Comparison of ENCODE assay signal across 28 cellular contexts in the genomic region with DNA sequence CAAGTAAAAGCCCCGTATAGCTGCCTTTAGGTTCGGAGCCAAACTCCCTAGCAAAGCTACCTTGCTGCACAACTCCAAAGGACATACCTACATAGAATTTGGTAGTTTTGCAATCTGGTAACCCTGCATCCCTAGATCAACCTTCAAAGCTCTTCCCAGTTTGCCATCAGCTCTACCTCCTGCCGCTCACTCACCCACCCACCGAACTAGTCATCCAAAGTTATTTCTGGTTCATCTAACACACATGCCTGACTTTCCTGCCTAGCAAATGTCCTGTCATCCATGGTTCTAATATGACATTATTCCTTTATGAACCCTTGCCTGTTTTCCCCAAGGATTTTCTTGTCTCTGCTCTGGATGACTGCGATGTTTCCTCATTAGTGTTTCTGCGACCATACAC. TPM values are rescaled to one million over a fixed set of nuclear protein-coding genes. Genes with fewer than 3 reads are reported as not detected.
DNase-seq lines count a peak whose midpoint lies in the region; ATAC-seq and TF ChIP-seq lines count a peak whose summit lies in the region.
"Had no signal": no experiment of that assay in that cellular context is flagged by ENCODE, and none has a peak within 500 bp of the region (broad histone marks: within the 10 kb centered on the region; RNA-seq: fewer than 3 reads in every experiment).

No MANE protein-coding gene starts in this region.

- intact Hi-C loops in cardiac septum (cut with DNase I) (no loop called here), heart left ventricle (cut with DNase I) (no loop called here)

- ATAC-seq in heart left ventricle (no peak), memory B cell (ENCODE audit: low read depth) (no peak), HG03378 (IDR thresholded peaks at IDR 0.05; ENCODE audit: unreplicated experiment) (no peak)
- no peak for ATAC-seq in activated T-helper 17 cell treated with anti-CD3 and anti-CD28 coated beads, Interleukin-2, amount 50 U/mL, for 72 hours (replicated peaks)
- ATAC-seq in stimulated activated effector memory CD8-positive, alpha-beta T cell treated with anti-CD3 and anti-CD28 coated beads, Interleukin-12 subunit alpha, Interleukin-12 subunit beta, amount 100 ng/mL, for 72 hours: no peak

- H3K9ac ChIP-seq in neural progenitor cell: no peak overlapping the region
- H3K9ac ChIP-seq: SK-N-SH had no signal

- H3K9me3 ChIP-seq in heart left ventricle (no peaks in the 10 kb centered on the region), neural progenitor cell (ENCODE audit: low read depth) (no peaks in the 10 kb centered on the region)
- H3K9me3 ChIP-seq: esophagus muscularis mucosa, SK-N-SH, thoracic aorta, vagina had no signal

- no peak for TF ChIP-seq POLR2A in heart left ventricle (IDR thresholded peaks at IDR 0.05)

- peaks cover 17% of the 10 kb centered on the region for H3K36me3 Mint-ChIP-seq in activated T-helper 17 cell treated with anti-CD3 and anti-CD28 coated beads, Interleukin-2, amount 50 U/mL, for 72 hours (ENCODE audit: low read depth)
- H3K36me3 Mint-ChIP-seq in memory B cell (peaks cover 8% of the 10 kb centered on the region), neural progenitor cell (peaks cover 11% of the 10 kb centered on the region)
- peaks cover 13% of the 10 kb centered on the region for H3K36me3 Mint-ChIP-seq in stimulated activated effector memory CD8-positive, alpha-beta T cell treated with anti-CD3 and anti-CD28 coated beads, Interleukin-12 subunit alpha, Interleukin-12 subunit beta, amount 100 ng/mL, for 72 hours

- no peak overlapping the region for H3K4me3 Mint-ChIP-seq in activated T-helper 17 cell treated with anti-CD3 and anti-CD28 coated beads, Interleukin-2, amount 50 U/mL, for 72 hours
- H3K4me3 Mint-ChIP-seq in memory B cell (no peak overlapping the region), neural progenitor cell (no peak overlapping the region)
- no peak overlapping the region for H3K4me3 Mint-ChIP-seq in stimulated activated effector memory CD8-positive, alpha-beta T cell treated with anti-CD3 and anti-CD28 coated beads, Interleukin-12 subunit alpha, Interleukin-12 subunit beta, amount 100 ng/mL, for 72 hours
- H3K4me3 Mint-ChIP-seq: brain, CD14-positive monocyte, IgD-negative memory B cell had no signal

- H3K4me3 ChIP-seq in heart left ventricle: no peak overlapping the region
- H3K4me3 ChIP-seq in neural progenitor cell: no peak overlapping the region
- H3K4me3 ChIP-seq: esophagus muscularis mucosa, thoracic aorta, vagina had no signal

- peaks cover 51% of the 10 kb centered on the region for H3K4me1 Mint-ChIP-seq in activated T-helper 17 cell treated with anti-CD3 and anti-CD28 coated beads, Interleukin-2, amount 50 U/mL, for 72 hours
- H3K4me1 Mint-ChIP-seq in memory B cell (peaks cover 44% of the 10 kb centered on the region), neural progenitor cell (peaks cover 12% of the 10 kb centered on the region)
- H3K4me1 Mint-ChIP-seq in stimulated activated effector memory CD8-positive, alpha-beta T cell treated with anti-CD3 and anti-CD28 coated beads, Interleukin-12 subunit alpha, Interleukin-12 subunit beta, amount 100 ng/mL, for 72 hours: peaks cover 64% of the 10 kb centered on the region

- no peaks in the 10 kb centered on the region for H3K27me3 Mint-ChIP-seq in activated T-helper 17 cell treated with anti-CD3 and anti-CD28 coated beads, Interleukin-2, amount 50 U/mL, for 72 hours
- no peaks in the 10 kb centered on the region for H3K27me3 Mint-ChIP-seq in memory B cell
- no peaks in the 10 kb centered on the region for H3K27me3 Mint-ChIP-seq in neural progenitor cell (ENCODE audit: insufficient read depth, low read depth)
- H3K27me3 Mint-ChIP-seq: brain, IgD-negative memory B cell had no signal

- no peak overlapping the region for H2AFZ ChIP-seq in neural progenitor cell (replicated peaks)

- TF ChIP-seq CTCF in heart left ventricle (IDR thresholded peaks at IDR 0.05) (no peak), neural progenitor cell (IDR thresholded peaks at IDR 0.05) (no peak)

- H3K36me3 ChIP-seq in heart left ventricle (peaks cover 0 to 5% (median 0%) of the 10 kb centered on the region in 9 donors), neural progenitor cell (no peaks in the 10 kb centered on the region)
- H3K36me3 ChIP-seq: vagina had no signal

- H3K27ac ChIP-seq in heart left ventricle (no peak overlapping the region), neural progenitor cell (no peak overlapping the region)
- H3K27ac ChIP-seq: esophagus muscularis mucosa, RWPE1, thoracic aorta, vagina had no signal

- peak; percentile 17 for DNase-seq in cardiac septum (ENCODE audit: low spot score)
- no peak for DNase-seq in heart left ventricle
- no peak for DNase-seq in memory B cell (ENCODE audit: low spot score in 2 of 2)
- DNase-seq in stimulated activated effector memory CD8-positive, alpha-beta T cell treated with anti-CD3 and anti-CD28 coated beads, Interleukin-12 subunit alpha, Interleukin-12 subunit beta, amount 100 ng/mL, for 72 hours (ENCODE audit: low spot score in 2 of 2): no peak
- DNase-seq in neural progenitor cell (ENCODE audit: low spot score): no peak
- no peak for DNase-seq in AG20443 (ENCODE audit: low spot score)
- DNase-seq: activated CD4-positive, alpha-beta T cell treated with anti-CD3 and anti-CD28 coated beads for 48 hours; DMS53; foreskin melanocyte; islet precursor cell; NCI-H1105 treated with DMSO at 0.1 percent for 48 hours; NCI-H2029; NCI-H2227 treated with DMSO at 0.1 percent for 48 hours; NCI-H774; occipital lobe; SK-N-SH; stimulated activated CD4-positive, alpha-beta T cell treated with anti-CD3 and anti-CD28 coated beads, Interleukin-2, amount 100 ng/mL, for 48 hours; stimulated activated naive CD4-positive, alpha-beta T cell; T-helper 2 cell had no signal

- peaks cover 86% of the 10 kb centered on the region for H4K20me1 ChIP-seq in neural progenitor cell (ENCODE audit: low read depth)

- peak overlapping the region; percentile 55 for H3K27ac Mint-ChIP-seq in activated T-helper 17 cell treated with anti-CD3 and anti-CD28 coated beads, Interleukin-2, amount 50 U/mL, for 72 hours
- H3K27ac Mint-ChIP-seq in memory B cell (peak overlapping the region; percentile 46), neural progenitor cell (no peak overlapping the region)
- H3K27ac Mint-ChIP-seq in stimulated activated effector memory CD8-positive, alpha-beta T cell treated with anti-CD3 and anti-CD28 coated beads, Interleukin-12 subunit alpha, Interleukin-12 subunit beta, amount 100 ng/mL, for 72 hours: peak overlapping the region; percentile 32

- H3K27me3 ChIP-seq in heart left ventricle (no peaks in the 10 kb centered on the region), neural progenitor cell (no peaks in the 10 kb centered on the region)
- H3K27me3 ChIP-seq: esophagus muscularis mucosa, vagina had no signal

- no peaks in the 10 kb centered on the region for H3K9me3 Mint-ChIP-seq in activated T-helper 17 cell treated with anti-CD3 and anti-CD28 coated beads, Interleukin-2, amount 50 U/mL, for 72 hours
- no peaks in the 10 kb centered on the region for H3K9me3 Mint-ChIP-seq in memory B cell
- no peaks in the 10 kb centered on the region for H3K9me3 Mint-ChIP-seq in stimulated activated effector memory CD8-positive, alpha-beta T cell treated with anti-CD3 and anti-CD28 coated beads, Interleukin-12 subunit alpha, Interleukin-12 subunit beta, amount 100 ng/mL, for 72 hours
- no peaks in the 10 kb centered on the region for H3K9me3 Mint-ChIP-seq in neural progenitor cell
- H3K9me3 Mint-ChIP-seq: brain, CD14-positive monocyte, IgD-negative memory B cell had no signal

- H3K79me2 ChIP-seq in neural progenitor cell (ENCODE audit: low read depth): peaks cover 96% of the 10 kb centered on the region

- WGBS in heart left ventricle, 4 donors: 80 to 83% (median 81%) methylated on average over 6 of the region's 6 CpGs

- peaks cover 14% of the 10 kb centered on the region for H3F3A ChIP-seq in neural progenitor cell (ENCODE audit: low read depth)

- H3K4me2 ChIP-seq in neural progenitor cell: no peak overlapping the region
- H3K4me2 ChIP-seq: SK-N-SH had no signal

- H3K4me1 ChIP-seq in heart left ventricle: peaks cover 0 to 45% (median 16%) of the 10 kb centered on the region in 12 donors
- H3K4me1 ChIP-seq in neural progenitor cell: no peaks in the 10 kb centered on the region

RNA-seq across cellular contexts. Expression of a gene that starts 21.6 kb away (rescaled TPM):
- total RNA-seq in cardiac septum: 3.5 TPM
- total RNA-seq in heart left ventricle: 1 to 10 TPM; 1.1 to 6.8 (median 4.5) TPM
- 1 to 10 TPM; 4.3 to 6.9 TPM for polyA plus RNA-seq in heart left ventricle
- total RNA-seq in activated T-helper 17 cell treated with anti-CD3 and anti-CD28 coated beads, Interleukin-2, amount 50 U/mL, for 72 hours: 10 to 100 TPM in 1 of 2 donors, 1 to 10 TPM in 1; 7.2 to 52.4 TPM
- total RNA-seq in neural progenitor cell (ENCODE audit: low replicate concordance): 3.3 and 6.9 TPM in 2 replicates

RNA-seq across cellular contexts. Expression of a gene that starts 27.4 kb away (rescaled TPM):
- total RNA-seq in cardiac septum (77.9 TPM), heart left ventricle (10 to 100 TPM; 25.7 to 75.6 (median 56.1) TPM), neural progenitor cell (ENCODE audit: low replicate concordance) (140 and 189 TPM in 2 replicates)
- 10 to 100 TPM; 37.8 to 55.4 TPM for polyA plus RNA-seq in heart left ventricle
- 100 to 1,000 TPM; 269 to 280 TPM for total RNA-seq in activated T-helper 17 cell treated with anti-CD3 and anti-CD28 coated beads, Interleukin-2, amount 50 U/mL, for 72 hours

RNA-seq across cellular contexts. Expression of a gene that starts 27.4 kb away (rescaled TPM):
- total RNA-seq in cardiac septum (44.4 TPM), heart left ventricle (10 to 100 TPM; 15.8 to 61.7 (median 44.4) TPM), neural progenitor cell (ENCODE audit: low replicate concordance) (82.8 and 112 TPM in 2 replicates)
- 10 to 100 TPM in 1 of 2 donors, 1 to 10 TPM in 1; 7.4 to 26.4 TPM for polyA plus RNA-seq in heart left ventricle
- total RNA-seq in activated T-helper 17 cell treated with anti-CD3 and anti-CD28 coated beads, Interleukin-2, amount 50 U/mL, for 72 hours: 100 to 1,000 TPM; 106 to 116 TPM
